In the genomic region with DNA sequence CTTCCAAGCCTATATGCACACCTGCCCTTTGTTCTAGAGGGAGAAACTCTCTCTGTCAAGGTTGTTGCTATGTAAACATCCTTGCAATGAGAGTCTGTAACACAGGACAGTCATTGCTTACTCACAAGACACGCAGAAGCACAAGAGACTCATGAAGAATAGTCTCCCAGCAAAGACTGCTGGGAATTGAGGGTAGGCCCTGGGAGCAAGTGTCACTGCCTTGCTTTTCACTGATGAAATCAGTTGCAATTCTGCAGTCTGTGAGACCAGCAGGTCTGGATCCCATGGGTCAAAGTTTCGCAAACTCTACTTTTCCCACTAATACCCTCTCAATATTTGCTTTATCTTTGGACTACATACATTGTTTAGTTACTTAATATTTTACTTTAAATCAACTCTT, we compare ENCODE assay signal across 16 cellular contexts.
DNase-seq lines count a peak whose midpoint lies in the region; ATAC-seq and TF ChIP-seq lines count a peak whose summit lies in the region.
"Had no signal": no experiment of that assay in that cellular context is flagged by ENCODE, and none has a peak within 500 bp of the region (broad histone marks: within the 10 kb centered on the region; RNA-seq: fewer than 3 reads in every experiment).

No MANE protein-coding gene starts in this region.

- POLR2A ChIA-PET in PC-9 (lab: Charles Lee; ENCODE audit: unreplicated experiment) = no interaction called here

- H3K27me3 ChIP-seq in PC-9 (ENCODE audit: insufficient read depth, low read depth) (no peaks in the 10 kb centered on the region), left ventricle myocardium inferior (ENCODE audit: low read depth) (no peaks in the 10 kb centered on the region)

- no peak for TF ChIP-seq CTCF in PC-9 (conservative IDR thresholded peaks at IDR 0.05)
- no peak for TF ChIP-seq CTCF in epithelial cell of proximal tubule (conservative IDR thresholded peaks at IDR 0.05; ENCODE audit: low read depth, low read length)
- no peak for TF ChIP-seq CTCF in osteocyte (IDR thresholded peaks at IDR 0.05)
- TF ChIP-seq CTCF in left ventricle myocardium inferior (IDR thresholded peaks at IDR 0.05; ENCODE audit: borderline replicate concordance) = no peak

- H3K4me2 ChIP-seq in PC-9 = no peak overlapping the region

- peak overlapping the region; percentile 34 for H3K27ac Mint-ChIP-seq in osteocyte (ENCODE audit: unreplicated experiment)
- H3K27ac Mint-ChIP-seq: CD4-positive, alpha-beta T cell; dendritic cell treated with granulocyte-macrophage colony-stimulating factor and Interleukin-4, amounts not matched to agents 40 ng/mL and 50 ng/mL, for 4 days; naive thymus-derived CD8-positive, alpha-beta T cell had no signal

- H3K9me3 ChIP-seq in PC-9 (ENCODE audit: insufficient read depth, low read depth) (no peaks in the 10 kb centered on the region), left ventricle myocardium inferior (replicated peaks) (no peaks in the 10 kb centered on the region)

- peak overlapping the region; percentile 84 for H3K27ac ChIP-seq in PC-9
- no peak overlapping the region for H3K27ac ChIP-seq in left ventricle myocardium inferior (replicated peaks)

- H3K4me3 ChIP-seq in PC-9 = no peak overlapping the region
- no peak overlapping the region for H3K4me3 ChIP-seq in epithelial cell of proximal tubule (ENCODE audit: low read depth, low read length)
- H3K4me3 ChIP-seq in left ventricle myocardium inferior = no peak overlapping the region

- intact Hi-C loops in PC-9 (cut with micrococcal nuclease; ENCODE audit: unreplicated experiment) (no loop called here), left ventricle myocardium inferior (cut with micrococcal nuclease) (no loop called here)

- H3K4me3 Mint-ChIP-seq in osteocyte (ENCODE audit: unreplicated experiment) = no peak overlapping the region
- H3K4me3 Mint-ChIP-seq: CD4-positive, alpha-beta T cell; dendritic cell treated with granulocyte-macrophage colony-stimulating factor and Interleukin-4, amounts not matched to agents 40 ng/mL and 50 ng/mL, for 4 days; naive thymus-derived CD8-positive, alpha-beta T cell had no signal

- CTCF ChIA-PET in PC-9 (lab: Charles Lee) = no interaction called here

- H3K27me3 Mint-ChIP-seq in osteocyte (ENCODE audit: unreplicated experiment) = no peaks in the 10 kb centered on the region
- H3K27me3 Mint-ChIP-seq: CD4-positive, alpha-beta T cell; dendritic cell treated with granulocyte-macrophage colony-stimulating factor and Interleukin-4, amounts not matched to agents 40 ng/mL and 50 ng/mL, for 4 days; naive thymus-derived CD8-positive, alpha-beta T cell had no signal

- no TSS peak for BruUV-seq in PC-9 (replicated peaks; lab: Mats Ljungman, UMichigan)

- peak; percentile 49 for DNase-seq in EH (ENCODE audit: low read depth)
- DNase-seq in PC-9 = peak in 1 of 2 experiments; percentile 57
- peak; percentile 37 for DNase-seq in epithelial cell of proximal tubule (ENCODE audit: low read depth)
- DNase-seq in osteocyte (ENCODE audit: extremely low spot score, unreplicated experiment) = no peak
- DNase-seq in left ventricle myocardium inferior = no peak
- no peak for DNase-seq in activated CD8-positive, alpha-beta memory T cell treated with anti-CD3 and anti-CD28 coated beads, Interleukin-2, amount 50 U/mL, for 4 hours
- DNase-seq: CD4-positive, alpha-beta T cell; glutamatergic neuron; left colon; naive thymus-derived CD8-positive, alpha-beta T cell; NCI-H187 treated with DMSO at 0.1 percent for 48 hours; stimulated activated CD4-positive, alpha-beta T cell treated with anti-CD3 and anti-CD28 coated beads, Interleukin-4, amount 100 ng/mL, for 24 hours; stimulated activated naive CD4-positive, alpha-beta T cell had no signal

- peaks cover 23% of the 10 kb centered on the region for H3K4me1 Mint-ChIP-seq in osteocyte (ENCODE audit: unreplicated experiment)

- H3K79me2 ChIP-seq in PC-9 (ENCODE audit: low read depth) = no peaks in the 10 kb centered on the region

- H3K36me3 ChIP-seq in PC-9 (ENCODE audit: low read depth) (peaks cover 7% of the 10 kb centered on the region; the same call in 1 of the 2 replicates), left ventricle myocardium inferior (peaks cover 26% of the 10 kb centered on the region)

- peaks cover 24% of the 10 kb centered on the region for H3K36me3 Mint-ChIP-seq in osteocyte (ENCODE audit: unreplicated experiment)

- H3K9me2 ChIP-seq in PC-9 (ENCODE audit: insufficient read depth) = no peaks in the 10 kb centered on the region

- ATAC-seq in HG03460 (IDR thresholded peaks at IDR 0.05; ENCODE audit: unreplicated experiment) = no peak
- no peak for ATAC-seq in HG03159 (IDR thresholded peaks at IDR 0.05; ENCODE audit: unreplicated experiment)
- ATAC-seq: left colon; naive thymus-derived CD8-positive, alpha-beta T cell had no signal

- H3K4me1 ChIP-seq in PC-9 (replicated peaks; ENCODE audit: insufficient read depth) (peaks cover 5% of the 10 kb centered on the region), left ventricle myocardium inferior (no peaks in the 10 kb centered on the region)

- no peaks in the 10 kb centered on the region for H3K9me3 Mint-ChIP-seq in osteocyte (ENCODE audit: unreplicated experiment)
- H3K9me3 Mint-ChIP-seq: CD4-positive, alpha-beta T cell; dendritic cell treated with granulocyte-macrophage colony-stimulating factor and Interleukin-4, amounts not matched to agents 40 ng/mL and 50 ng/mL, for 4 days; naive thymus-derived CD8-positive, alpha-beta T cell had no signal

- no peak overlapping the region for H2AFZ ChIP-seq in PC-9

- H4K20me1 ChIP-seq in PC-9 (ENCODE audit: insufficient read depth) = no peaks in the 10 kb centered on the region

- H3F3A ChIP-seq in PC-9 (ENCODE audit: insufficient read depth, low read depth) = peaks cover 5% of the 10 kb centered on the region

Comparison
In these comparisons a context has a peak if more than half of its experiments do, and no peak if none do; other contexts are left out.
1. DNase-seq: peak in EH (single experiment) and epithelial cell of proximal tubule (single experiment); none in osteocyte (single experiment), left ventricle myocardium inferior (single experiment) and activated CD8-positive, alpha-beta memory T cell treated with anti-CD3 and anti-CD28 coated beads, Interleukin-2, amount 50 U/mL, for 4 hours (single experiment).